Comparison of ENCODE assay signal across 20 cellular contexts in genomic region chr9:35679091-35679490, GRCh38. TPM values are rescaled to one million over a fixed set of nuclear protein-coding genes. Genes with fewer than 3 reads are reported as not detected.
"Had no signal": no experiment of that assay in that cellular context is flagged by ENCODE, and none has a peak within 500 bp of the region (broad histone marks: within the 10 kb centered on the region; RNA-seq: fewer than 3 reads in every experiment).

No MANE protein-coding gene starts in this region.

- H3K27me3 ChIP-seq: transverse colon, vagina had no signal

- ATAC-seq: left ventricle myocardium superior; mucosa of descending colon; stimulated activated naive CD8-positive, alpha-beta T cell treated with anti-CD3 and anti-CD28 coated beads, Interleukin-15, Interleukin-2, amounts not matched to agents 100 U/mL and 50 U/mL, for 24 hours; WTC11 had no signal

- H3K9me3 ChIP-seq: mucosa of descending colon, prostate gland, transverse colon, vagina had no signal

- H3K27ac ChIP-seq: prostate gland, vagina had no signal

- H3K36me3 ChIP-seq: prostate gland, transverse colon, vagina had no signal

- H3K4me3 ChIP-seq: mucosa of descending colon, prostate gland, transverse colon, vagina had no signal

- DNase-seq: activated naive CD4-positive, alpha-beta T cell treated with anti-CD3 and anti-CD28 coated beads for 36 hours; activated naive CD8-positive, alpha-beta T cell treated with anti-CD3 and anti-CD28 coated beads, Interleukin-2, amount 10 ng/mL, durations not matched to agents 7 days and 5 days; activated T-cell treated with anti-CD3 and anti-CD28 coated beads, Interleukin-2, amount 50 U/mL, for 48 hours; amniotic stem cell; effector CD4-positive, alpha-beta T cell; foreskin melanocyte; hippocampal formation; left ventricle myocardium superior; nephron progenitor cell; nucleus accumbens; stimulated activated CD4-positive, alpha-beta T cell treated with anti-CD3 and anti-CD28 coated beads, Interleukin-4, amount 100 ng/mL, for 24 hours; stimulated activated naive CD8-positive, alpha-beta T cell treated with anti-CD3 and anti-CD28 coated beads, Interleukin-15, Interleukin-2, amounts not matched to agents 100 U/mL and 50 U/mL, for 24 hours; T1000; transverse colon had no signal

- H3K4me1 ChIP-seq: prostate gland had no signal

RNA-seq across cellular contexts. Expression of gene CA9, which starts 5.4 kb away (rescaled TPM):
- total RNA-seq: cerebellum; prostate gland; T-helper 1 cell treated with Interleukin-12 subunit alpha and Interleukin-12 subunit beta and Interleukin-4 antibody, amounts not matched to agents 30 ng/mL and 1 ng/mL, for 36 hours; transverse colon had no signal
